Comparison of ENCODE assay signal across 8 cellular contexts in genomic region chr12:9651265-9651729, GRCh38. TPM values are rescaled to one million over a fixed set of nuclear protein-coding genes. Genes with fewer than 3 reads are reported as not detected.
DNase-seq lines count a peak whose midpoint lies in the region; ATAC-seq and TF ChIP-seq lines count a peak whose summit lies in the region.

No MANE protein-coding gene starts in this region.

- POLR2A ChIA-PET in activated CD4-positive, alpha-beta memory T cell treated with anti-CD3 and anti-CD28 coated beads for 36 hours (lab: Charles Lee): interaction anchor here (0.6 to 13.5 kb wide), 10 partner anchors 13 to 146 kb away, joined by 3 to 471 read pairs (median 3); partner anchors contain the start of genes CD69 and CLEC2D

- peaks cover 2% of the 10 kb centered on the region for H3K27me3 Mint-ChIP-seq in activated CD4-positive, alpha-beta memory T cell treated with anti-CD3 and anti-CD28 coated beads for 36 hours
- peaks cover 4% of the 10 kb centered on the region for H3K27me3 Mint-ChIP-seq in stimulated activated naive CD8-positive, alpha-beta T cell treated with anti-CD3 and anti-CD28 coated beads, Interleukin-15, Interleukin-2, amounts not matched to agents 100 ng/mL and 50 ng/mL, for 24 hours

- H3K4me3 ChIP-seq in fibroblast of villous mesenchyme (ENCODE audit: low read depth, low read length): no peak overlapping the region

- H3K27ac Mint-ChIP-seq in activated CD4-positive, alpha-beta memory T cell treated with anti-CD3 and anti-CD28 coated beads for 36 hours: peak overlapping the region; percentile 97
- peak overlapping the region; percentile 99 for H3K27ac Mint-ChIP-seq in stimulated activated naive CD8-positive, alpha-beta T cell treated with anti-CD3 and anti-CD28 coated beads, Interleukin-15, Interleukin-2, amounts not matched to agents 100 ng/mL and 50 ng/mL, for 24 hours

- H3K4me1 Mint-ChIP-seq in activated CD4-positive, alpha-beta memory T cell treated with anti-CD3 and anti-CD28 coated beads for 36 hours (ENCODE audit: low read depth): peaks cover 56% of the 10 kb centered on the region
- peaks cover 75% of the 10 kb centered on the region for H3K4me1 Mint-ChIP-seq in stimulated activated naive CD8-positive, alpha-beta T cell treated with anti-CD3 and anti-CD28 coated beads, Interleukin-15, Interleukin-2, amounts not matched to agents 100 ng/mL and 50 ng/mL, for 24 hours (ENCODE audit: low read depth)

- ATAC-seq in HG02981 (IDR thresholded peaks at IDR 0.05; ENCODE audit: unreplicated experiment) (no peak), GM19328 (IDR thresholded peaks at IDR 0.05; ENCODE audit: unreplicated experiment) (no peak)

- no peak for TF ChIP-seq CTCF in fibroblast of villous mesenchyme (IDR thresholded peaks at IDR 0.05; ENCODE audit: insufficient read depth, low read depth, low read length)

- no peaks in the 10 kb centered on the region for H3K9me3 Mint-ChIP-seq in activated CD4-positive, alpha-beta memory T cell treated with anti-CD3 and anti-CD28 coated beads for 36 hours
- H3K9me3 Mint-ChIP-seq in stimulated activated naive CD8-positive, alpha-beta T cell treated with anti-CD3 and anti-CD28 coated beads, Interleukin-15, Interleukin-2, amounts not matched to agents 100 ng/mL and 50 ng/mL, for 24 hours: peaks cover 4% of the 10 kb centered on the region

- H3K4me3 Mint-ChIP-seq in activated CD4-positive, alpha-beta memory T cell treated with anti-CD3 and anti-CD28 coated beads for 36 hours: peak overlapping the region; percentile 85
- H3K4me3 Mint-ChIP-seq in stimulated activated naive CD8-positive, alpha-beta T cell treated with anti-CD3 and anti-CD28 coated beads, Interleukin-15, Interleukin-2, amounts not matched to agents 100 ng/mL and 50 ng/mL, for 24 hours: peak overlapping the region; percentile 100

- DNase-seq in activated CD8-positive, alpha-beta memory T cell treated with anti-CD3 and anti-CD28 coated beads for 24 hours: peak; percentile 80
- DNase-seq in activated CD8-positive, alpha-beta memory T cell treated with anti-CD3 and anti-CD28 coated beads, Interleukin-2, amount 50 U/mL, for 4 hours: no peak
- DNase-seq in activated CD4-positive, alpha-beta memory T cell treated with anti-CD3 and anti-CD28 coated beads for 36 hours: peak; percentile 89
- peak; percentile 56 for DNase-seq in fibroblast of villous mesenchyme (ENCODE audit: low read depth)
- DNase-seq in epidermal melanocyte (ENCODE audit: insufficient read length, low spot score): no peak

- intact Hi-C loops in activated CD4-positive, alpha-beta memory T cell treated with anti-CD3 and anti-CD28 coated beads for 36 hours (cut with micrococcal nuclease): loop anchor here (2.0 to 10.0 kb wide), 3 partner anchors 82 to 406 kb away; partner anchors contain the start of genes CLEC2B and CLECL1

- CTCF ChIA-PET in activated CD4-positive, alpha-beta memory T cell treated with anti-CD3 and anti-CD28 coated beads for 36 hours (lab: Charles Lee): interaction anchor here (0.6 to 1.4 kb wide), 5 partner anchors 10 to 57 kb away, joined by 3 to 5 read pairs (median 4); no protein-coding TSS in a partner anchor

- peaks cover 81% of the 10 kb centered on the region for H3K36me3 Mint-ChIP-seq in activated CD4-positive, alpha-beta memory T cell treated with anti-CD3 and anti-CD28 coated beads for 36 hours
- H3K36me3 Mint-ChIP-seq in stimulated activated naive CD8-positive, alpha-beta T cell treated with anti-CD3 and anti-CD28 coated beads, Interleukin-15, Interleukin-2, amounts not matched to agents 100 ng/mL and 50 ng/mL, for 24 hours (ENCODE audit: low read depth): peaks cover 79% of the 10 kb centered on the region

RNA-seq across cellular contexts. Expression of gene CLEC2D, which starts 18.2 kb away (rescaled TPM):
- 100 to 1,000 TPM; 191 to 199 TPM for total RNA-seq in activated CD4-positive, alpha-beta memory T cell treated with anti-CD3 and anti-CD28 coated beads for 36 hours
- 3.9 and 4.5 TPM in 2 replicates for total RNA-seq in fibroblast of villous mesenchyme

RNA-seq across cellular contexts. Expression of gene KLRB1, which starts 43.6 kb away (rescaled TPM):
- 1 to 10 TPM; 3.6 to 4.9 TPM for total RNA-seq in activated CD4-positive, alpha-beta memory T cell treated with anti-CD3 and anti-CD28 coated beads for 36 hours
- not detected in 2 replicates for total RNA-seq in fibroblast of villous mesenchyme

Comparison
In these comparisons a context has a peak if more than half of its experiments do, and no peak if none do; other contexts are left out.
1. DNase-seq: peak in activated CD8-positive, alpha-beta memory T cell treated with anti-CD3 and anti-CD28 coated beads for 24 hours (single experiment), activated CD4-positive, alpha-beta memory T cell treated with anti-CD3 and anti-CD28 coated beads for 36 hours (single experiment) and fibroblast of villous mesenchyme (single experiment); none in activated CD8-positive, alpha-beta memory T cell treated with anti-CD3 and anti-CD28 coated beads, Interleukin-2, amount 50 U/mL, for 4 hours (single experiment) and epidermal melanocyte (single experiment).
2. RNA of gene CLEC2D, which starts 18.2 kb away (total RNA-seq): 191 to 199 TPM in activated CD4-positive, alpha-beta memory T cell treated with anti-CD3 and anti-CD28 coated beads for 36 hours; 3.9 to 4.5 TPM in fibroblast of villous mesenchyme; every median in the first group is over 10 times any median in the second.